1 cellular context compared by ENCODE assay signal in genomic region chr2:237421542-237422047, GRCh38.
TF ChIP-seq lines count a peak whose summit lies in the region.

No MANE protein-coding gene starts in this region.

TF ChIP-seq in K562, 482 proteins besides CTCF, POLR2A, EP300 and RAD21 (continued from another document):
- TF ChIP-seq ZNF280A (IDR thresholded peaks at IDR 0.05; ENCODE audit: low read depth, partially characterized antibody) (no peak), MGA (IDR thresholded peaks at IDR 0.05) (peak; percentile 58), ZNF584 (CRISPR knock-in tag; IDR thresholded peaks at IDR 0.05; ENCODE audit: low read depth) (no peak), PHB2 (IDR thresholded peaks at IDR 0.05; ENCODE audit: low read depth) (no peak), E2F6 (IDR thresholded peaks at IDR 0.05; ENCODE audit: borderline replicate concordance in 1 of 2, extremely low read depth in 1 of 2, insufficient read depth in 1 of 2, insufficient read length in 1 of 2, low read depth in 1 of 2, low read length in 1 of 2, poor library complexity in 1 of 2, severe bottlenecking in 1 of 2) (peak in 1 of 2 experiments; percentile 31), EP400 (IDR thresholded peaks at IDR 0.05) (no peak), SMAD1 (IDR thresholded peaks at IDR 0.05; ENCODE audit: low read depth, low read length, partially characterized antibody) (no peak), E2F1 (CRISPR knock-in tag; IDR thresholded peaks at IDR 0.05) (no peak), CTBP1 (IDR thresholded peaks at IDR 0.05; ENCODE audit: borderline replicate concordance) (no peak), ZNF121 (CRISPR knock-in tag; conservative IDR thresholded peaks at IDR 0.05) (no peak), CREB3L1 (IDR thresholded peaks at IDR 0.05; ENCODE audit: borderline replicate concordance, low read depth) (0 out of 2 replicates have a peak, but pooled peaks have one; percentile 25), RCOR1 (IDR thresholded peaks at IDR 0.05; ENCODE audit: borderline replicate concordance in 1 of 2, low read depth in 2 of 2, low read length in 2 of 2) (peak in 1 of 2 experiments; percentile 29; a peak in 1 of 4 replicates), KAT8 (IDR thresholded peaks at IDR 0.05; ENCODE audit: low read depth) (no peak), CTCFL (IDR thresholded peaks at IDR 0.05; ENCODE audit: borderline replicate concordance, insufficient read depth, low read depth, low read length, poor library complexity, severe bottlenecking) (peak; percentile 54), ARID2 (IDR thresholded peaks at IDR 0.05) (no peak), ZNF253 (CRISPR knock-in tag; conservative IDR thresholded peaks at IDR 0.05) (no peak), ZNF239 (CRISPR knock-in tag; IDR thresholded peaks at IDR 0.05) (no peak), ETV6 (IDR thresholded peaks at IDR 0.05; ENCODE audit: borderline replicate concordance in 1 of 2, low read depth in 2 of 2, low read length in 1 of 2) (peak in 1 of 2 experiments; percentile 61; a peak in 1 of 4 replicates), ETV6 (CRISPR knock-in tag; IDR thresholded peaks at IDR 0.05; ENCODE audit: borderline replicate concordance) (no peak), BDP1 (IDR thresholded peaks at IDR 0.05; ENCODE audit: insufficient read depth, insufficient read length) (no peak)
